1 cellular context compared by ENCODE assay signal in genomic region chr13:40777957-40778235, GRCh38.
TF ChIP-seq lines count a peak whose summit lies in the region.

No MANE protein-coding gene starts in this region.

TF ChIP-seq in GM12878, 131 proteins besides CTCF, POLR2A, EP300 and RAD21:
- TF ChIP-seq TARDBP (IDR thresholded peaks at IDR 0.05; ENCODE audit: borderline replicate concordance) (no peak), POU2F2 (IDR thresholded peaks at IDR 0.05; ENCODE audit: borderline replicate concordance, low read depth, low read length) (no peak)
TF ChIP-seq in GM12878: peak in this region for 0.
